23 cellular contexts compared by ENCODE assay signal in genomic region chr11:45907911-45908370, GRCh38. TPM values are rescaled to one million over a fixed set of nuclear protein-coding genes. Genes with fewer than 3 reads are reported as not detected.
A peak's percentile ranks its signal among the peaks of the same experiment; 100 is the strongest.
DNase-seq lines count a peak whose midpoint lies in the region; ATAC-seq, FAIRE-seq and TF ChIP-seq lines count a peak whose summit lies in the region.
"Had no signal": no experiment of that assay in that cellular context is flagged by ENCODE, and none has a peak within 500 bp of the region (broad histone marks: within the 10 kb centered on the region; RNA-seq: fewer than 3 reads in every experiment).

No MANE protein-coding gene starts in this region.

- in situ Hi-C loops in Panc1 (cut with HindIII; ENCODE audit: low pct_unique_long_range_greater_than_20kb, low sequenced_read_pairs), result no loop called here

- TF ChIP-seq CTCF in Panc1 (IDR thresholded peaks at IDR 0.05) (no peak), pancreas (IDR thresholded peaks at IDR 0.05) (no peak), omental fat pad (IDR thresholded peaks at IDR 0.05) (no peak)

- no peak for FAIRE-seq in pancreas (lab: Jason Lieb, UNC)
- FAIRE-seq: GM19239 had no signal

- 40 to 50% methylated on average over 8 of the region's 8 CpGs for whole genome bisulfite sequencing in pancreas, 2 donors

- no peak overlapping the region for H3K4me3 ChIP-seq in Panc1 (ENCODE audit: low read depth in 2 of 2, low read length in 2 of 2)
- no peak overlapping the region for H3K4me3 ChIP-seq in pancreas
- H3K4me3 ChIP-seq: BLaER1, lung, prostate gland, SK-N-MC, thyroid gland had no signal

- intact Hi-C loops in Panc1 (cut with micrococcal nuclease; ENCODE audit: unreplicated experiment) (no loop called here), pancreas (cut with DNase I) (no loop called here)

- H3K36me3 ChIP-seq in Panc1 (ENCODE audit: control insufficient read depth, insufficient read depth, low read length) (no peaks in the 10 kb centered on the region), pancreas (peaks cover 8 to 22% (median 14%) of the 10 kb centered on the region in 3 donors)

- CTCF ChIA-PET in Panc1 (lab: Charles Lee), result interaction anchor here (0.6 kb wide), 1 partner anchor 295 kb away, joined by 4 read pairs; no protein-coding TSS in a partner anchor

- DNase-seq in DMS53 (lab: John Stamatoyannopoulos, UW) (peak; percentile 14), DMS53 treated with DMSO at 0.1 percent for 48 hours (lab: John Stamatoyannopoulos, UW; ENCODE audit: unreplicated experiment) (no peak), Panc1 (ENCODE audit: low read depth, low spot score) (no peak), cerebellum (ENCODE audit: low spot score) (peak; percentile 73), pancreas (peak in 5 of 6 donors; percentile 51 to 87 (median 85)), omental fat pad (ENCODE audit: low spot score) (no peak)
- DNase-seq: activated CD4-positive, alpha-beta T cell treated with anti-CD3 and anti-CD28 coated beads for 48 hours; central memory CD4-positive, alpha-beta T cell; effector memory CD4-positive, alpha-beta T cell; naive thymus-derived CD8-positive, alpha-beta T cell; NCI-H1092; NCI-H524 treated with DMSO at 0.1 percent for 48 hours; stimulated activated CD4-positive, alpha-beta T cell treated with anti-CD3 and anti-CD28 coated beads, Interleukin-12 subunit alpha, Interleukin-12 subunit beta, amount 100 ng/mL, for 4 hours; thyroid gland had no signal

- ATAC-seq in Panc1, result peak; percentile 25; the same call in 1 of the 2 replicates
- ATAC-seq in pancreas, result peak in 3 of 4 donors; percentile 4 to 13 (median 11)
- no peak for ATAC-seq in omental fat pad (ENCODE audit: low FRiP score)
- no peak for ATAC-seq in GM18870 (IDR thresholded peaks at IDR 0.05; ENCODE audit: unreplicated experiment)
- ATAC-seq in HG03196 (IDR thresholded peaks at IDR 0.05; ENCODE audit: unreplicated experiment), result no peak

- H3K9me3 ChIP-seq in Panc1 (ENCODE audit: control insufficient read depth, insufficient read depth, low read depth, low read length), result no peaks in the 10 kb centered on the region
- H3K9me3 ChIP-seq in pancreas, result no peaks in the 10 kb centered on the region
- H3K9me3 ChIP-seq: BLaER1, prostate gland, thyroid gland had no signal

- no peak overlapping the region for H3K27ac ChIP-seq in Panc1 (ENCODE audit: low read length)
- H3K27ac ChIP-seq in pancreas, result peak overlapping the region; percentile 70 to 87 (median 80)
- H3K27ac ChIP-seq: BLaER1, prostate gland, SK-N-MC, thyroid gland had no signal

- POLR2A ChIA-PET in Panc1 (lab: Charles Lee), result no interaction called here

- no TSS peak for BruUV-seq in Panc1 (replicated peaks; lab: Mats Ljungman, UMichigan)

- H3K4me1 ChIP-seq in Panc1 (ENCODE audit: control insufficient read depth, insufficient read depth, low read length) (no peaks in the 10 kb centered on the region), pancreas (peaks cover 19 to 34% (median 31%) of the 10 kb centered on the region in 3 donors)
- H3K4me1 ChIP-seq: prostate gland, thyroid gland had no signal

- H3K27me3 ChIP-seq in Panc1 (ENCODE audit: control insufficient read depth, insufficient read depth, low read length) (no peaks in the 10 kb centered on the region), pancreas (no peaks in the 10 kb centered on the region)
- H3K27me3 ChIP-seq: BLaER1, thyroid gland had no signal

RNA-seq across cellular contexts. Expression of gene FREY1, which starts 0.9 kb away (rescaled TPM):
- total RNA-seq in Panc1 (2021; ENCODE audit: unreplicated experiment) (1.4 TPM), cerebellum (2.5 TPM), pancreas (under 1 TPM in 5 of 6 donors, not detected in 1; 0.28 to 0.66 (median 0.40) TPM), omental fat pad (1 to 10 TPM in 1 of 4 donors, not detected in 3; 1.6 TPM)
- polyA plus RNA-seq in Panc1 (2012; ENCODE audit: insufficient read length), result not detected
- polyA plus RNA-seq in pancreas, result 1 to 10 TPM in 1 of 2 donors, under 1 TPM in 1; 0.12 to 1.3 TPM
- polyA plus RNA-seq: fibroblast of lung; naive thymus-derived CD8-positive, alpha-beta T cell had no signal

RNA-seq across cellular contexts. Expression of gene PEX16, which starts 9.7 kb away (rescaled TPM):
- total RNA-seq in Panc1 (2021; ENCODE audit: unreplicated experiment) (37.5 TPM), cerebellum (18.4 TPM), pancreas (10 to 100 TPM; 18.6 to 26.8 (median 23.6) TPM), omental fat pad (10 to 100 TPM; 20.1 to 25.0 (median 22.8) TPM)
- polyA plus RNA-seq in Panc1 (2012; ENCODE audit: insufficient read length), result 56.2 TPM
- polyA plus RNA-seq in pancreas, result 10 to 100 TPM; 39.2 to 44.3 TPM

RNA-seq across cellular contexts. Expression of gene LARGE2, which starts 14.5 kb away (rescaled TPM):
- total RNA-seq in Panc1 (2021; ENCODE audit: unreplicated experiment), result 1.4 TPM
- 3.7 TPM for polyA plus RNA-seq in Panc1 (2012; ENCODE audit: insufficient read length)
- total RNA-seq in cerebellum, result not detected
- total RNA-seq in pancreas, result 10 to 100 TPM in 5 of 6 donors, 1 to 10 TPM in 1; 9.0 to 20.4 (median 16.9) TPM
- polyA plus RNA-seq in pancreas, result 10 to 100 TPM; 48.2 to 48.4 TPM
- total RNA-seq in omental fat pad, result under 1 TPM in 2 of 4 donors, not detected in 2; 0.24 to 0.37 TPM
- total RNA-seq: A172, fibroblast of lung had no signal
- polyA plus RNA-seq: fibroblast of lung had no signal

RNA-seq across cellular contexts. Expression of gene MAPK8IP1, which starts 22.5 kb away (rescaled TPM):
- total RNA-seq in Panc1 (2021; ENCODE audit: unreplicated experiment), result 12.7 TPM
- 17.7 TPM for polyA plus RNA-seq in Panc1 (2012; ENCODE audit: insufficient read length)
- 48.7 TPM for total RNA-seq in cerebellum
- total RNA-seq in pancreas, result 10 to 100 TPM; 21.3 to 49.7 (median 40.6) TPM
- 10 to 100 TPM; 22.5 to 31.6 TPM for polyA plus RNA-seq in pancreas
- total RNA-seq in omental fat pad, result 1 to 10 TPM; 3.2 to 7.4 (median 4.3) TPM
- polyA plus RNA-seq: naive thymus-derived CD8-positive, alpha-beta T cell had no signal

Comparison
In these comparisons a context has a peak if more than half of its experiments do, and no peak if none do; other contexts are left out.
1. DNase-seq: peak in DMS53 (single experiment), cerebellum (single experiment) and pancreas (5 of 6); none in DMS53 treated with DMSO at 0.1 percent for 48 hours (single experiment), Panc1 (single experiment) and omental fat pad (single experiment).
2. ATAC-seq: peak in Panc1 (single experiment) and pancreas (3 of 4); none in omental fat pad (single experiment), GM18870 (single experiment) and HG03196 (single experiment).